Comparison of ENCODE assay signal across 8 cellular contexts in the genomic region with DNA sequence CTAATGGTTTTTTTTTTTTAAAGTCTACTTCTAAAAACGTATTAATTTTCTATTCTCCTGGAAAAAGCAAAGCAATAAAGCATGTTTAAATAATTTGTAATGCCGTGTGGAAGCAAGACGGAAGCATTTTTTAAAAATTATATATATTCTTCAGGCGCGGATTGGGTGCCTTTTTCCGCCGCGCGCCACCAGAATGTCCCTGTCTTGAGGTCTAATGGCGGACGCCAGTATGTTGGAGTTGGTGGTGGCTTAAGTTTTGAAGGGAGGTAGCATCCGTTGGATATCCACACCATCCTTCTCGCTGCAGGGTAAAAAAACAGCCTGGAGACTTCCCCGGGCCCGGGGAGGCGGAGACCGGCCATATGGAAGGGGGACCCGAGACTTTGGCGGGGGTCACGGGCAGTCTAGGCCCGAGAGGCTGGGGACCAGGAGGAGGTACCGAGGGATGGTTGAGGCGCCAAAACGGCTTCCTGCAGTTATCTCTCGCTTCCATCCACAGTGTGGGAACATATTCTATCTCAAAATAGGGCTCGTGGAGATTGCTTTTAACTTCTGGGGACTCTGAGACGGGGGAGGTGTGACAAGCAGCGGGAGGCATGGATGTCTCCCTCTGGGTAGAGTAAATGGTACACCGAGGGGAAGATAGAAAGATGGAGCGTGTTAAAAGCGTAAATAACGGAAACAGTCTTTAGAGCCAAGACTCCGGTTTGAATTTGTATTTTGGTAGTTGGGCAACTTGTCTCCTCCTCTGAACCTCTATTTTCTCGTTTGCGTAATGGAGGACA. TPM values are rescaled to one million over a fixed set of nuclear protein-coding genes. Genes with fewer than 3 reads are reported as not detected.
DNase-seq lines count a peak whose midpoint lies in the region; ATAC-seq, FAIRE-seq and TF ChIP-seq lines count a peak whose summit lies in the region.

A gene (plus strand): TSS at position 196 of the 785 bp plus-strand sequence. CDS start 2,841 bp downstream, outside the sequence.

- H3K4me1 Mint-ChIP-seq in T-helper 17 cell (peaks cover 53% of the 10 kb centered on the region), astrocyte (ENCODE audit: low read depth, unreplicated experiment) (peaks cover 29% of the 10 kb centered on the region)

- H3K9me3 Mint-ChIP-seq in astrocyte (ENCODE audit: unreplicated experiment) = no peaks in the 10 kb centered on the region

- H3K27me3 Mint-ChIP-seq in T-helper 17 cell (no peaks in the 10 kb centered on the region), astrocyte (ENCODE audit: low read depth, unreplicated experiment) (no peaks in the 10 kb centered on the region)

- H3K4me3 Mint-ChIP-seq in T-helper 17 cell (peak within 1 kb of the TSS; percentile 99), astrocyte (ENCODE audit: unreplicated experiment) (peak within 1 kb of the TSS; percentile 99)

- H3K4me2 ChIP-seq in astrocyte (ENCODE audit: low read length) = peak within 1 kb of the TSS; percentile 95
- H3K4me2 ChIP-seq in hepatocyte = peak within 1 kb of the TSS; percentile 87

- no peak for TF ChIP-seq CTCF in astrocyte (IDR thresholded peaks at IDR 0.05; ENCODE audit: insufficient read depth, low read depth, low read length)
- no peak for TF ChIP-seq CTCF in hepatocyte (IDR thresholded peaks at IDR 0.05; ENCODE audit: poor library complexity)

- WGBS in hepatocyte (ENCODE audit: low lambda C conversion rate, missing lambda C conversion rate) = 1% methylated on average over 35 of the region's 35 CpGs

- CTCF ChIA-PET in HEK293T (lab: Yijun Ruan, JAX) = no interaction called here

- peak; percentile 70 for ATAC-seq in T-helper 17 cell

- H3K36me3 ChIP-seq in astrocyte (ENCODE audit: insufficient read depth, low read length) = peaks cover 15% of the 10 kb centered on the region
- H3K36me3 ChIP-seq in hepatocyte (replicated peaks; ENCODE audit: insufficient read depth, low read depth) = no peaks in the 10 kb centered on the region

- H3K4me1 ChIP-seq in astrocyte (ENCODE audit: insufficient read depth, low read length) (peaks cover 26% of the 10 kb centered on the region), hepatocyte (ENCODE audit: insufficient read depth) (peaks cover 31% of the 10 kb centered on the region)

- peaks cover 76% of the 10 kb centered on the region for H3K79me2 ChIP-seq in astrocyte (ENCODE audit: insufficient read depth, low read length)
- H3K79me2 ChIP-seq in hepatocyte = peaks cover 81% of the 10 kb centered on the region

- H3K27ac Mint-ChIP-seq in T-helper 17 cell = peak within 1 kb of the TSS; percentile 100
- H3K27ac Mint-ChIP-seq in astrocyte (ENCODE audit: unreplicated experiment) = peak within 1 kb of the TSS; percentile 99

- H4K20me1 ChIP-seq in astrocyte (ENCODE audit: insufficient read depth, low read length) (peaks cover 36% of the 10 kb centered on the region), hepatocyte (ENCODE audit: insufficient read depth, poor library complexity, severe bottlenecking) (peaks cover 33% of the 10 kb centered on the region)

- no peaks in the 10 kb centered on the region for H3K27me3 ChIP-seq in astrocyte (ENCODE audit: insufficient read depth, low read length)
- no peaks in the 10 kb centered on the region for H3K27me3 ChIP-seq in hepatocyte

- H3K27ac ChIP-seq in astrocyte (ENCODE audit: low read depth, low read length) = peak within 1 kb of the TSS; percentile 90
- H3K27ac ChIP-seq in hepatocyte = peak within 1 kb of the TSS; percentile 90

- H3K9me3 ChIP-seq in T-helper 17 cell (ENCODE audit: control insufficient read depth, low read length, poor library complexity, severe bottlenecking) = no peaks in the 10 kb centered on the region
- H3K9me3 ChIP-seq in astrocyte (ENCODE audit: insufficient read depth, low read depth, low read length) = no peaks in the 10 kb centered on the region
- no peaks in the 10 kb centered on the region for H3K9me3 ChIP-seq in hepatocyte (ENCODE audit: low read depth)

- in situ Hi-C loops in G401 (cut with HindIII; ENCODE audit: low sequenced_read_pairs) = no loop called here

- DNase-seq in G401 (ENCODE audit: low spot score) = peak; percentile 82
- DNase-seq in HEK293T (ENCODE audit: extremely low spot score) = peak; percentile 57
- DNase-seq in NCI-H1417 (lab: John Stamatoyannopoulos, UW) = peak; percentile 73 to 96 (median 88)
- peak; percentile 57 to 65 (median 60) for DNase-seq in T-helper 17 cell
- DNase-seq in astrocyte (ENCODE audit: low read depth) = no peak
- peak; percentile 71 for DNase-seq in hepatocyte (ENCODE audit: low spot score)
- peak; percentile 19 for DNase-seq in renal cortical epithelial cell (ENCODE audit: low read depth)
- no peak for DNase-seq in LoVo (ENCODE audit: low spot score)

- H3K9ac ChIP-seq in astrocyte (ENCODE audit: low read length) = peak within 1 kb of the TSS; percentile 98

- POLR2A ChIA-PET in HEK293T (lab: Yijun Ruan, JAX) = interaction anchor here (0.9 to 1.5 kb wide), 6 partner anchors 8 to 143 kb away, joined by 3 to 9 read pairs (median 6); a partner anchor contains a TSS

- no peaks in the 10 kb centered on the region for H3K9me2 ChIP-seq in hepatocyte (replicated peaks; ENCODE audit: insufficient read depth)

- peak within 1 kb of the TSS; percentile 92 for H3K4me3 ChIP-seq in astrocyte (ENCODE audit: insufficient read depth, low read depth, low read length)
- H3K4me3 ChIP-seq in hepatocyte = peak within 1 kb of the TSS; percentile 84

- H2AFZ ChIP-seq in astrocyte (ENCODE audit: low read depth, low read length) = peak within 1 kb of the TSS; percentile 90
- peak within 1 kb of the TSS; percentile 89 for H2AFZ ChIP-seq in hepatocyte

- H3K36me3 Mint-ChIP-seq in T-helper 17 cell (ENCODE audit: low read depth) (peaks cover 12% of the 10 kb centered on the region), astrocyte (ENCODE audit: low read depth, unreplicated experiment) (peaks cover 5% of the 10 kb centered on the region)

- FAIRE-seq in astrocyte (lab: Jason Lieb, UNC) = no peak

TF ChIP-seq in HEK293T, 16 proteins besides CTCF, POLR2A, EP300 and RAD21:
- TF ChIP-seq TARDBP (IDR thresholded peaks at IDR 0.05) = no peak
- peak; percentile 98 for TF ChIP-seq ZNF384 (IDR thresholded peaks at IDR 0.05)
- peak; percentile 64; the same call in 1 of the 2 replicates for TF ChIP-seq FOXM1 (IDR thresholded peaks at IDR 0.05; ENCODE audit: borderline replicate concordance)
- TF ChIP-seq LEF1 (IDR thresholded peaks at IDR 0.05; ENCODE audit: borderline replicate concordance) = no peak
- TF ChIP-seq FOXA1 (IDR thresholded peaks at IDR 0.05) = no peak
- TF ChIP-seq, protein P1, sequence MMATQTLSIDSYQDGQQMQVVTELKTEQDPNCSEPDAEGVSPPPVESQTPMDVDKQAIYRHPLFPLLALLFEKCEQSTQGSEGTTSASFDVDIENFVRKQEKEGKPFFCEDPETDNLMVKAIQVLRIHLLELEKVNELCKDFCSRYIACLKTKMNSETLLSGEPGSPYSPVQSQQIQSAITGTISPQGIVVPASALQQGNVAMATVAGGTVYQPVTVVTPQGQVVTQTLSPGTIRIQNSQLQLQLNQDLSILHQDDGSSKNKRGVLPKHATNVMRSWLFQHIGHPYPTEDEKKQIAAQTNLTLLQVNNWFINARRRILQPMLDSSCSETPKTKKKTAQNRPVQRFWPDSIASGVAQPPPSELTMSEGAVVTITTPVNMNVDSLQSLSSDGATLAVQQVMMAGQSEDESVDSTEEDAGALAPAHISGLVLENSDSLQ (IDR thresholded peaks at IDR 0.05) = no peak
- no peak for TF ChIP-seq SUZ12 (IDR thresholded peaks at IDR 0.05)
- no peak for TF ChIP-seq SP1 (IDR thresholded peaks at IDR 0.05)
- peak; percentile 62; the same call in 1 of the 2 replicates for TF ChIP-seq L3MBTL2 (conservative IDR thresholded peaks at IDR 0.05)
- peak; percentile 92 for TF ChIP-seq NFRKB (IDR thresholded peaks at IDR 0.05)
- TF ChIP-seq FOXK2 (IDR thresholded peaks at IDR 0.05) = no peak
- no peak for TF ChIP-seq HDGF (IDR thresholded peaks at IDR 0.05; ENCODE audit: borderline replicate concordance)
- no peak for TF ChIP-seq ARNT (IDR thresholded peaks at IDR 0.05)
- TF ChIP-seq BHLHE40 (IDR thresholded peaks at IDR 0.05; ENCODE audit: borderline replicate concordance) = no peak
- peak; percentile 49 for TF ChIP-seq ELF4 (IDR thresholded peaks at IDR 0.05)
- no peak for TF ChIP-seq CTBP1 (IDR thresholded peaks at IDR 0.05; ENCODE audit: borderline replicate concordance)

RNA-seq across cellular contexts. Expression of the gene that starts here (rescaled TPM):
- total RNA-seq in G401 (2014; rRNA removed; shearing (Covaris generic)) = 43.6 and 98.0 TPM in 2 replicates
- 100 to 1,000 TPM; 163 to 182 TPM for total RNA-seq in T-helper 17 cell
- 174 and 179 TPM in 2 replicates for total RNA-seq in astrocyte
- 112 and 147 TPM in 2 replicates for total RNA-seq in hepatocyte
- 165 and 171 TPM in 2 replicates for polyA plus RNA-seq in hepatocyte
- 79.2 and 136 TPM in 2 replicates for total RNA-seq in renal cortical epithelial cell

Comparison
In these comparisons a context has a peak if more than half of its experiments do, and no peak if none do; other contexts are left out.
1. DNase-seq: peak in G401 (single experiment), HEK293T (single experiment), NCI-H1417 (3 of 3), T-helper 17 cell (3 of 3), hepatocyte (single experiment) and renal cortical epithelial cell (single experiment); none in astrocyte (single experiment) and LoVo (single experiment).